In the genomic region with DNA sequence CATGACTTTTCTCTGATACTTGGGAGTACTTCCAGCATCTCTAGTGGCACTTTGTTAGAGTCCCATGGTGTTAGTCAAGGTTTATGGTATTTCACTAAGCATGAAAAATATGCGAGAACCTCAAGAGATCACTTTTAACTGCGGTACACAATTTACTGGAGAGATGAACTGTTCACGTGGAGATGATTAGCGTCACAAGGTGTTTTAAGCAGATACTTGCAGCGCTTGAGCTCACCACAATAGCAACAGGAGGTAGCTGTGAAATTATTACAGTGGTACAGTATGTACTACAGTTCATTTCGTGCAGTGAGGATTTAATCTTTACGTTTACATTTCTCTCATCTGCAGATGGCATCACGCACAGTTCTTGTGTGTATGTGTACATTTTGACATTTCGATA, we compare ENCODE assay signal across 18 cellular contexts. TPM values are rescaled to one million over a fixed set of nuclear protein-coding genes. Genes with fewer than 3 reads are reported as not detected.
DNase-seq lines count a peak whose midpoint lies in the region; ATAC-seq and TF ChIP-seq lines count a peak whose summit lies in the region.
"Had no signal": no experiment of that assay in that cellular context is flagged by ENCODE, and none has a peak within 500 bp of the region (broad histone marks: within the 10 kb centered on the region; RNA-seq: fewer than 3 reads in every experiment).

No MANE protein-coding gene starts in this region.

- no peak overlapping the region for H3K9ac ChIP-seq in trophoblast cell (ENCODE audit: low read length)
- H3K9ac ChIP-seq: SK-N-SH had no signal

- H4K12ac ChIP-seq in trophoblast cell (ENCODE audit: low read depth, low read length) = no peak overlapping the region

- no peaks in the 10 kb centered on the region for H3K9me3 ChIP-seq in left ventricle myocardium inferior (replicated peaks)
- no peaks in the 10 kb centered on the region for H3K9me3 ChIP-seq in esophagus muscularis mucosa
- no peaks in the 10 kb centered on the region for H3K9me3 ChIP-seq in trophoblast cell (ENCODE audit: insufficient read depth, low read depth, low read length)
- H3K9me3 ChIP-seq in upper lobe of right lung = no peaks in the 10 kb centered on the region
- no peaks in the 10 kb centered on the region for H3K9me3 ChIP-seq in osteoblast (ENCODE audit: low read depth, low read length)
- H3K9me3 ChIP-seq: A549, HAP-1, SK-N-SH had no signal

- intact Hi-C loops in left ventricle myocardium inferior (cut with micrococcal nuclease) = no loop called here
- intact Hi-C loops in cardiac septum (cut with DNase I) = no loop called here
- intact Hi-C loops in esophagus muscularis mucosa (cut with DNase I) = no loop called here
- intact Hi-C loops in upper lobe of right lung (cut with DNase I) = no loop called here

- no peak overlapping the region for H3K4me3 ChIP-seq in left ventricle myocardium inferior
- H3K4me3 ChIP-seq in esophagus muscularis mucosa = no peak overlapping the region
- H3K4me3 ChIP-seq in trophoblast cell (ENCODE audit: low read depth, low read length) = no peak overlapping the region
- H3K4me3 ChIP-seq in upper lobe of right lung = no peak overlapping the region
- no peak overlapping the region for H3K4me3 ChIP-seq in osteoblast (ENCODE audit: insufficient read depth, low read length)
- H3K4me3 ChIP-seq: A549, HAP-1 had no signal

- WGBS in esophagus muscularis mucosa = 60% methylated on average over 9 of the region's 9 CpGs
- no CpG with 5 or more reads among the region's 9 CpGs for WGBS in trophoblast cell (ENCODE audit: extremely low coverage, insufficient coverage, insufficient read length)

- TF ChIP-seq EP300 in esophagus muscularis mucosa (IDR thresholded peaks at IDR 0.05) = peak; percentile 91

- H3K79me1 ChIP-seq in trophoblast cell (ENCODE audit: low read length) = peaks cover 11% of the 10 kb centered on the region

- H3K18ac ChIP-seq in trophoblast cell (ENCODE audit: low read length) = no peak overlapping the region

- peaks cover 89% of the 10 kb centered on the region for H3K4me1 ChIP-seq in left ventricle myocardium inferior
- peaks cover 47 to 91% (median 85%) of the 10 kb centered on the region in 4 donors for H3K4me1 ChIP-seq in esophagus muscularis mucosa
- peaks cover 3 to 5% of the 10 kb centered on the region in 2 experiments for H3K4me1 ChIP-seq in trophoblast cell (ENCODE audit: control insufficient read depth in 1 of 2, insufficient read depth in 2 of 2, low read length in 2 of 2)
- peaks cover 4% of the 10 kb centered on the region for H3K4me1 ChIP-seq in upper lobe of right lung
- peaks cover 26% of the 10 kb centered on the region for H3K4me1 ChIP-seq in osteoblast (ENCODE audit: insufficient read depth, low read length)
- H3K4me1 ChIP-seq: HAP-1 had no signal

- no peak for TF ChIP-seq CTCF in left ventricle myocardium inferior (IDR thresholded peaks at IDR 0.05; ENCODE audit: borderline replicate concordance)
- TF ChIP-seq CTCF in esophagus muscularis mucosa (IDR thresholded peaks at IDR 0.05) = no peak
- TF ChIP-seq CTCF in upper lobe of right lung (IDR thresholded peaks at IDR 0.05) = no peak
- no peak for TF ChIP-seq CTCF in osteoblast (IDR thresholded peaks at IDR 0.05; ENCODE audit: extremely low read depth, low read depth, low read length)

- H3K79me2 ChIP-seq in trophoblast cell (ENCODE audit: control insufficient read depth, insufficient read depth, low read length, poor library complexity) (peaks cover 13% of the 10 kb centered on the region), osteoblast (ENCODE audit: insufficient read depth, low read length) (peaks cover 88% of the 10 kb centered on the region)

- ATAC-seq in upper lobe of right lung (peak; percentile 8), HG03139 (IDR thresholded peaks at IDR 0.05; ENCODE audit: unreplicated experiment) (no peak)
- ATAC-seq: A549, PC-3 had no signal

- H3K14ac ChIP-seq in trophoblast cell (ENCODE audit: low read length) = no peak overlapping the region

- peaks cover 4% of the 10 kb centered on the region for H3K36me3 ChIP-seq in left ventricle myocardium inferior
- H3K36me3 ChIP-seq in esophagus muscularis mucosa = peaks cover 0 to 5% (median 0%) of the 10 kb centered on the region in 4 donors
- peaks cover 0 to 7% of the 10 kb centered on the region in 2 experiments for H3K36me3 ChIP-seq in trophoblast cell (ENCODE audit: control insufficient read depth in 1 of 2, insufficient read depth in 2 of 2, low read length in 2 of 2)
- no peaks in the 10 kb centered on the region for H3K36me3 ChIP-seq in upper lobe of right lung
- H3K36me3 ChIP-seq in osteoblast (ENCODE audit: insufficient read depth, low read length) = peaks cover 9% of the 10 kb centered on the region
- H3K36me3 ChIP-seq: HAP-1 had no signal

- no peak overlapping the region for H2AK5ac ChIP-seq in trophoblast cell (ENCODE audit: low read length)

- peaks cover 64% of the 10 kb centered on the region for H4K20me1 ChIP-seq in osteoblast (ENCODE audit: insufficient read depth, low read length)

- H2BK120ac ChIP-seq in trophoblast cell (ENCODE audit: insufficient read depth, low read length, poor library complexity) = no peak overlapping the region

- no peak overlapping the region for H3K4ac ChIP-seq in trophoblast cell (ENCODE audit: low read depth, low read length)

- no peak overlapping the region for H3K4me2 ChIP-seq in trophoblast cell (ENCODE audit: low read length)
- H3K4me2 ChIP-seq in osteoblast (ENCODE audit: insufficient read depth, low read length) = no peak overlapping the region
- H3K4me2 ChIP-seq: A549, SK-N-SH had no signal

- H3K23ac ChIP-seq in trophoblast cell (ENCODE audit: low read length) = no peak overlapping the region

- no peak overlapping the region for H2BK12ac ChIP-seq in trophoblast cell (ENCODE audit: low read length)

- no peak overlapping the region for H4K8ac ChIP-seq in trophoblast cell (ENCODE audit: low read depth, low read length)

- H3K27me3 ChIP-seq in left ventricle myocardium inferior (ENCODE audit: low read depth) (no peaks in the 10 kb centered on the region), esophagus muscularis mucosa (no peaks in the 10 kb centered on the region), trophoblast cell (ENCODE audit: insufficient read depth, low read length) (no peaks in the 10 kb centered on the region), upper lobe of right lung (no peaks in the 10 kb centered on the region), osteoblast (ENCODE audit: insufficient read depth, low read length) (no peaks in the 10 kb centered on the region)

- H4K91ac ChIP-seq in trophoblast cell (ENCODE audit: low read depth, low read length) = no peak overlapping the region

- H2AFZ ChIP-seq in trophoblast cell (ENCODE audit: insufficient read depth, low read length, poor library complexity) = no peak overlapping the region
- no peak overlapping the region for H2AFZ ChIP-seq in osteoblast (ENCODE audit: low read length)

- H3K27ac ChIP-seq in left ventricle myocardium inferior (replicated peaks) (peak overlapping the region; percentile 98), esophagus muscularis mucosa (replicated peaks in 1 of 4) (peak overlapping the region; percentile 96 to 100 (median 98)), trophoblast cell (ENCODE audit: low read depth, low read length) (no peak overlapping the region), upper lobe of right lung (no peak overlapping the region), osteoblast (ENCODE audit: low read depth, low read length) (no peak overlapping the region)
- H3K27ac ChIP-seq: A549 had no signal

- no peak for TF ChIP-seq POLR2A in esophagus muscularis mucosa (IDR thresholded peaks at IDR 0.05; ENCODE audit: low read depth)

- no peak for DNase-seq in left ventricle myocardium inferior
- DNase-seq in cardiac septum (ENCODE audit: low spot score) = no peak
- DNase-seq in esophagus muscularis mucosa (ENCODE audit: extremely low spot score) = peak; percentile 53
- peak; percentile 9 to 69 for DNase-seq in trophoblast cell
- no peak for DNase-seq in upper lobe of right lung
- DNase-seq in SK-N-DZ (ENCODE audit: low spot score) = no peak
- no peak for DNase-seq in osteoblast (ENCODE audit: insufficient read length, low spot score, missing footprints)
- DNase-seq: COR-L47, DMS53, NCI-H1694 treated with DMSO at 0.1 percent for 48 hours, NCI-H2227 treated with DMSO at 0.1 percent for 48 hours, NCI-H69, PC-3, SK-N-SH had no signal

- H2BK5ac ChIP-seq in trophoblast cell (ENCODE audit: low read depth, low read length, poor library complexity) = no peak overlapping the region

RNA-seq across cellular contexts. Expression of gene PARVA, which starts 4.5 kb away (rescaled TPM):
- total RNA-seq in left ventricle myocardium inferior (75.4 TPM), cardiac septum (70.5 TPM), esophagus muscularis mucosa (100 to 1,000 TPM; 181 to 228 (median 210) TPM), upper lobe of right lung (84.0 TPM), osteoblast (74.9 and 83.7 TPM in 2 replicates)
- polyA plus RNA-seq in trophoblast cell (2013) = 66.9 and 67.3 TPM in 2 replicates
- polyA plus RNA-seq in SK-N-DZ (2014; cell fraction: cytosol; rRNA removed) = 63.4 and 64.4 TPM in 2 replicates
- polyA plus RNA-seq in SK-N-DZ (2014; cell fraction: nucleus; rRNA removed) = 26.6 and 30.5 TPM in 2 replicates
- polyA plus RNA-seq: CD14-positive monocyte had no signal

Comparison
In these comparisons a context has a peak if more than half of its experiments do, and no peak if none do; other contexts are left out.
1. DNase-seq: peak in esophagus muscularis mucosa (single experiment) and trophoblast cell (2 of 2); none in left ventricle myocardium inferior (single experiment), cardiac septum (single experiment), upper lobe of right lung (single experiment), SK-N-DZ (single experiment) and osteoblast (single experiment).
2. H3K27ac ChIP-seq: peak in left ventricle myocardium inferior (single experiment) and esophagus muscularis mucosa (4 of 4); none in trophoblast cell (single experiment), upper lobe of right lung (single experiment) and osteoblast (single experiment).